In genomic region chr12:81615031-81615430, GRCh38 we compare ENCODE assay signal across 32 cellular contexts.
"Had no signal": no experiment of that assay in that cellular context is flagged by ENCODE, and none has a peak within 500 bp of the region (broad histone marks: within the 10 kb centered on the region; RNA-seq: fewer than 3 reads in every experiment).

No MANE protein-coding gene starts in this region.

- H3K27ac Mint-ChIP-seq: activated CD4-positive, alpha-beta memory T cell treated with anti-CD3 and anti-CD28 coated beads, Interleukin-2, amount 10 ng/mL, durations not matched to agents 7 days and 5 days; activated CD8-positive, alpha-beta memory T cell treated with anti-CD3 and anti-CD28 coated beads, Interleukin-2, amount 10 ng/mL, durations not matched to agents 7 days and 5 days; activated naive CD8-positive, alpha-beta T cell treated with anti-CD3 and anti-CD28 coated beads for 36 hours; activated T-cell treated with anti-CD3 and anti-CD28 coated beads, Interleukin-2, amount 50 U/mL, for 72 hours; activated T-helper 17 cell treated with anti-CD3 and anti-CD28 coated beads, Interleukin-2, amount 50 U/mL, for 72 hours had no signal

- H3K4me3 Mint-ChIP-seq: activated CD4-positive, alpha-beta memory T cell treated with anti-CD3 and anti-CD28 coated beads, Interleukin-2, amount 10 ng/mL, durations not matched to agents 7 days and 5 days; activated CD8-positive, alpha-beta memory T cell treated with anti-CD3 and anti-CD28 coated beads, Interleukin-2, amount 10 ng/mL, durations not matched to agents 7 days and 5 days; activated naive CD8-positive, alpha-beta T cell treated with anti-CD3 and anti-CD28 coated beads for 36 hours; activated T-cell treated with anti-CD3 and anti-CD28 coated beads, Interleukin-2, amount 50 U/mL, for 72 hours; activated T-helper 17 cell treated with anti-CD3 and anti-CD28 coated beads, Interleukin-2, amount 50 U/mL, for 72 hours had no signal

- H3K36me3 Mint-ChIP-seq: activated CD8-positive, alpha-beta memory T cell treated with anti-CD3 and anti-CD28 coated beads, Interleukin-2, amount 10 ng/mL, durations not matched to agents 7 days and 5 days; activated naive CD8-positive, alpha-beta T cell treated with anti-CD3 and anti-CD28 coated beads for 36 hours had no signal

- H3K9me3 ChIP-seq: body of pancreas, breast epithelium had no signal

- H3K27me3 ChIP-seq: body of pancreas, breast epithelium had no signal

- H3K9me3 Mint-ChIP-seq: activated CD4-positive, alpha-beta memory T cell treated with anti-CD3 and anti-CD28 coated beads, Interleukin-2, amount 10 ng/mL, durations not matched to agents 7 days and 5 days; activated naive CD8-positive, alpha-beta T cell treated with anti-CD3 and anti-CD28 coated beads for 36 hours; activated T-cell treated with anti-CD3 and anti-CD28 coated beads, Interleukin-2, amount 50 U/mL, for 72 hours; activated T-helper 17 cell treated with anti-CD3 and anti-CD28 coated beads, Interleukin-2, amount 50 U/mL, for 72 hours had no signal

- DNase-seq: activated CD4-positive, alpha-beta memory T cell treated with anti-CD3 and anti-CD28 coated beads, Interleukin-2, amount 10 ng/mL, durations not matched to agents 7 days and 5 days; activated CD4-positive, alpha-beta T cell treated with anti-CD3 and anti-CD28 coated beads for 1 hour; activated CD4-positive, alpha-beta T cell treated with anti-CD3 and anti-CD28 coated beads for 48 hours; activated CD4-positive, CD25-positive, alpha-beta regulatory T cell; activated CD8-positive, alpha-beta memory T cell treated with anti-CD3 and anti-CD28 coated beads for 24 hours; activated CD8-positive, alpha-beta memory T cell treated with anti-CD3 and anti-CD28 coated beads, Interleukin-2, amount 10 ng/mL, durations not matched to agents 7 days and 5 days; activated CD8-positive, alpha-beta memory T cell treated with anti-CD3 and anti-CD28 coated beads, Interleukin-2, amount 50 U/mL, for 48 hours; activated effector memory CD4-positive, alpha-beta T cell treated with anti-CD3 and anti-CD28 coated beads, Interleukin-2, amount 50 U/mL, for 16 hours; activated naive CD4-positive, alpha-beta T cell; activated naive CD4-positive, alpha-beta T cell treated with anti-CD3 and anti-CD28 coated beads, Interleukin-2, amount 50 U/mL, for 16 hours; activated naive CD8-positive, alpha-beta T cell treated with anti-CD3 and anti-CD28 coated beads for 36 hours; activated T-cell treated with anti-CD3 and anti-CD28 coated beads, Interleukin-2, amount 50 U/mL, for 72 hours; amniotic stem cell; aorta; body of pancreas; NCI-H1092 treated with DMSO at 0.1 percent for 48 hours; NCI-H1417; NCI-H146; NCI-H187; NCI-H2029 treated with DMSO at 0.1 percent for 48 hours; NCI-H2107; NCI-H2171; NCI-H446; NCI-H510A treated with DMSO at 0.1 percent for 48 hours; NCI-H526 treated with DMSO at 0.1 percent for 48 hours; NCI-H774; SIG-M5; T1000; WERI-Rb-1 had no signal

- H3K27ac ChIP-seq: body of pancreas, breast epithelium, SK-N-MC, WERI-Rb-1 had no signal

- H3K4me1 Mint-ChIP-seq: activated CD4-positive, alpha-beta memory T cell treated with anti-CD3 and anti-CD28 coated beads, Interleukin-2, amount 10 ng/mL, durations not matched to agents 7 days and 5 days; activated CD8-positive, alpha-beta memory T cell treated with anti-CD3 and anti-CD28 coated beads, Interleukin-2, amount 10 ng/mL, durations not matched to agents 7 days and 5 days; activated naive CD8-positive, alpha-beta T cell treated with anti-CD3 and anti-CD28 coated beads for 36 hours; activated T-helper 17 cell treated with anti-CD3 and anti-CD28 coated beads, Interleukin-2, amount 50 U/mL, for 72 hours had no signal

- H3K27me3 Mint-ChIP-seq: activated CD8-positive, alpha-beta memory T cell treated with anti-CD3 and anti-CD28 coated beads, Interleukin-2, amount 10 ng/mL, durations not matched to agents 7 days and 5 days; activated naive CD8-positive, alpha-beta T cell treated with anti-CD3 and anti-CD28 coated beads for 36 hours had no signal

- H3K4me1 ChIP-seq: body of pancreas, breast epithelium had no signal

- H3K4me3 ChIP-seq: body of pancreas, breast epithelium, SK-N-MC had no signal

- H3K36me3 ChIP-seq: breast epithelium, WERI-Rb-1 had no signal
